In genomic region chr10:132447446-132448247, GRCh38 we compare ENCODE assay signal across 8 cellular contexts. TPM values are rescaled to one million over a fixed set of nuclear protein-coding genes. Genes with fewer than 3 reads are reported as not detected.
A peak's percentile ranks its signal among the peaks of the same experiment; 100 is the strongest.
DNase-seq lines count a peak whose midpoint lies in the region; ATAC-seq, FAIRE-seq and TF ChIP-seq lines count a peak whose summit lies in the region.

No MANE protein-coding gene starts in this region.

- TF ChIP-seq CTCF in A549 (IDR thresholded peaks at IDR 0.05) (no peak), pancreas (IDR thresholded peaks at IDR 0.05) (no peak), type B pancreatic cell (conservative IDR thresholded peaks at IDR 0.05) (no peak)

- CTCF ChIA-PET in A549 (lab: Yijun Ruan, JAX): interaction anchor here (0.8 to 2.5 kb wide), 17 partner anchors 11 to 209 kb away, joined by 3 to 12 read pairs (median 4); no protein-coding TSS in a partner anchor
- CTCF ChIA-PET in activated CD4-positive, alpha-beta T cell treated with anti-CD3 and anti-CD28 coated beads for 36 hours (lab: Charles Lee): interaction anchor here (0.7 to 1.2 kb wide), 3 partner anchors 56 to 942 kb away, joined by 3 to 4 read pairs (median 3); no protein-coding TSS in a partner anchor

- H3K9me3 Mint-ChIP-seq in IgD-negative memory B cell (no peaks in the 10 kb centered on the region), type B pancreatic cell (no peaks in the 10 kb centered on the region)
- no peaks in the 10 kb centered on the region for H3K9me3 Mint-ChIP-seq in activated CD4-positive, alpha-beta T cell treated with anti-CD3 and anti-CD28 coated beads for 36 hours (ENCODE audit: low read depth)
- H3K9me3 Mint-ChIP-seq in dendritic cell treated with granulocyte-macrophage colony-stimulating factor and Interleukin-4, amounts not matched to agents 40 ng/mL and 50 ng/mL, for 4 days: no peaks in the 10 kb centered on the region

- no peaks in the 10 kb centered on the region for H3K27me3 ChIP-seq in pancreas

- peak in 1 of 2 experiments; percentile 2; a peak in 3 of 6 replicates for ATAC-seq in A549
- ATAC-seq in activated CD4-positive, alpha-beta T cell treated with anti-CD3 and anti-CD28 coated beads for 36 hours: peak; percentile 69
- peak; percentile 32 to 46 (median 46) for ATAC-seq in pancreas
- no peak for ATAC-seq in HG03139 (IDR thresholded peaks at IDR 0.05; ENCODE audit: unreplicated experiment)

- TF ChIP-seq EP300 in A549 (IDR thresholded peaks at IDR 0.05): no peak

- H3K27ac ChIP-seq in A549: peak overlapping the region; percentile 89 to 99
- H3K27ac ChIP-seq in pancreas: peak overlapping the region; percentile 71 to 81 (median 78)

- H3K9me3 ChIP-seq in A549 (no peaks in the 10 kb centered on the region), pancreas (no peaks in the 10 kb centered on the region)

- peak overlapping the region; percentile 33 for H3K4me3 ChIP-seq in A549
- H3K4me3 ChIP-seq in pancreas: peak overlapping the region in 1 of 4 donors; percentile 2

- intact Hi-C loops in activated CD4-positive, alpha-beta T cell treated with anti-CD3 and anti-CD28 coated beads for 36 hours (cut with DNase I, micrococcal nuclease): loop anchor here (1.0 to 5.0 kb wide), 12 partner anchors 35 to 547 kb away; partner anchors contain the start of genes BNIP3 (in 1 of the 2), INPP5A (in 1 of the 2), LRRC27 (in 1 of the 2) and PPP2R2D (in 1 of the 2)
- intact Hi-C loops in dendritic cell treated with granulocyte-macrophage colony-stimulating factor and Interleukin-4, amounts not matched to agents 40 ng/mL and 50 ng/mL, for 4 days (cut with micrococcal nuclease): loop anchor here (2.0 kb wide), 1 partner anchor 51 kb away; the partner anchor contains the start of gene PWWP2B
- intact Hi-C loops in pancreas (cut with DNase I): no loop called here

- FAIRE-seq in A549 (lab: Jason Lieb, UNC) (no peak), pancreas (lab: Jason Lieb, UNC) (no peak)

- no peak for TF ChIP-seq RAD21 in A549 (conservative IDR thresholded peaks at IDR 0.05 in 1 of 2, IDR thresholded peaks at IDR 0.05 in 1 of 2)

- 68% methylated on average over 27 of the region's 29 CpGs for WGBS in A549 (ENCODE audit: missing lambda C conversion rate)
- 44 to 48% methylated on average over 28 to 29 of the region's 29 CpGs for WGBS in pancreas, 2 donors

- POLR2A ChIA-PET in A549 (lab: Yijun Ruan, JAX): interaction anchor here (0.5 kb wide), 1 partner anchor 896 kb away, joined by 3 read pairs; no protein-coding TSS in a partner anchor
- POLR2A ChIA-PET in activated CD4-positive, alpha-beta T cell treated with anti-CD3 and anti-CD28 coated beads for 36 hours (lab: Charles Lee): no interaction called here

- H3K27ac Mint-ChIP-seq in IgD-negative memory B cell (peak overlapping the region; percentile 89 to 95 (median 95)), type B pancreatic cell (peak overlapping the region; percentile 93)
- H3K27ac Mint-ChIP-seq in activated CD4-positive, alpha-beta T cell treated with anti-CD3 and anti-CD28 coated beads for 36 hours: peak overlapping the region; percentile 99
- peak overlapping the region; percentile 86 for H3K27ac Mint-ChIP-seq in dendritic cell treated with granulocyte-macrophage colony-stimulating factor and Interleukin-4, amounts not matched to agents 40 ng/mL and 50 ng/mL, for 4 days

- H3K27me3 Mint-ChIP-seq in IgD-negative memory B cell (no peaks in the 10 kb centered on the region), type B pancreatic cell (no peaks in the 10 kb centered on the region)
- no peaks in the 10 kb centered on the region for H3K27me3 Mint-ChIP-seq in activated CD4-positive, alpha-beta T cell treated with anti-CD3 and anti-CD28 coated beads for 36 hours
- no peaks in the 10 kb centered on the region for H3K27me3 Mint-ChIP-seq in dendritic cell treated with granulocyte-macrophage colony-stimulating factor and Interleukin-4, amounts not matched to agents 40 ng/mL and 50 ng/mL, for 4 days

- H3K36me3 Mint-ChIP-seq in IgD-negative memory B cell: no peaks in the 10 kb centered on the region
- no peaks in the 10 kb centered on the region for H3K36me3 Mint-ChIP-seq in activated CD4-positive, alpha-beta T cell treated with anti-CD3 and anti-CD28 coated beads for 36 hours (ENCODE audit: low read depth)
- no peaks in the 10 kb centered on the region for H3K36me3 Mint-ChIP-seq in dendritic cell treated with granulocyte-macrophage colony-stimulating factor and Interleukin-4, amounts not matched to agents 40 ng/mL and 50 ng/mL, for 4 days (ENCODE audit: low read depth)
- H3K36me3 Mint-ChIP-seq in type B pancreatic cell: no peaks in the 10 kb centered on the region

- H3K4me1 Mint-ChIP-seq in IgD-negative memory B cell: peaks cover 11 to 19% (median 18%) of the 10 kb centered on the region in 3 donors
- H3K4me1 Mint-ChIP-seq in activated CD4-positive, alpha-beta T cell treated with anti-CD3 and anti-CD28 coated beads for 36 hours: peaks cover 37% of the 10 kb centered on the region
- H3K4me1 Mint-ChIP-seq in dendritic cell treated with granulocyte-macrophage colony-stimulating factor and Interleukin-4, amounts not matched to agents 40 ng/mL and 50 ng/mL, for 4 days (ENCODE audit: low read depth): peaks cover 72% of the 10 kb centered on the region
- peaks cover 15% of the 10 kb centered on the region for H3K4me1 Mint-ChIP-seq in type B pancreatic cell (ENCODE audit: unreplicated experiment)

- TF ChIP-seq POLR2A in A549 (IDR thresholded peaks at IDR 0.05; ENCODE audit: low read length): no peak

- H3K4me3 Mint-ChIP-seq in IgD-negative memory B cell: peak overlapping the region; percentile 18 to 75 (median 57)
- peak overlapping the region; percentile 78 for H3K4me3 Mint-ChIP-seq in activated CD4-positive, alpha-beta T cell treated with anti-CD3 and anti-CD28 coated beads for 36 hours
- H3K4me3 Mint-ChIP-seq in dendritic cell treated with granulocyte-macrophage colony-stimulating factor and Interleukin-4, amounts not matched to agents 40 ng/mL and 50 ng/mL, for 4 days: peak overlapping the region; percentile 21
- peak overlapping the region; percentile 51 for H3K4me3 Mint-ChIP-seq in type B pancreatic cell

- peak overlapping the region; percentile 87 for H3K4me2 ChIP-seq in A549

- H3K4me1 ChIP-seq in A549 (peaks cover 83% of the 10 kb centered on the region), pancreas (peaks cover 20 to 23% (median 21%) of the 10 kb centered on the region in 3 donors)

- DNase-seq in A549 (ENCODE audit: low read depth in 1 of 2, low spot score in 1 of 2) (peak in 1 of 2 experiments; percentile 50), pancreas (peak in 5 of 6 donors; percentile 60 to 84 (median 68)), type B pancreatic cell (ENCODE audit: extremely low spot score, unreplicated experiment) (no peak), anterior cingulate cortex (lab: John Stamatoyannopoulos, UW) (no peak)
- peak; percentile 91 for DNase-seq in activated CD4-positive, alpha-beta T cell treated with anti-CD3 and anti-CD28 coated beads for 36 hours

- H3K36me3 ChIP-seq in pancreas: no peaks in the 10 kb centered on the region

TF ChIP-seq in A549, 52 proteins besides CTCF, POLR2A, EP300 and RAD21:
- TF ChIP-seq PHF8 (IDR thresholded peaks at IDR 0.05; ENCODE audit: borderline replicate concordance, low read depth) (no peak), MAX (IDR thresholded peaks at IDR 0.05) (peak; percentile 19; the same call in 1 of the 2 replicates), HOXB13 (CRISPR knock-in tag; IDR thresholded peaks at IDR 0.05; ENCODE audit: low read depth) (no peak), ELK1 (IDR thresholded peaks at IDR 0.05; ENCODE audit: low read depth, low read length) (no peak), E2F6 (IDR thresholded peaks at IDR 0.05; ENCODE audit: borderline replicate concordance, low read depth) (peak; percentile 40; the same call in 1 of the 2 replicates), MAZ (IDR thresholded peaks at IDR 0.05; ENCODE audit: borderline replicate concordance, low read depth, low read length) (no peak)

RNA-seq across cellular contexts. Expression of gene PWWP2B, which starts 50.6 kb away (rescaled TPM):
- 2.0 and 2.8 TPM in 2 replicates for polyA plus RNA-seq in A549 (2011; rRNA removed)
- polyA plus RNA-seq in A549 (2012; cell fraction: cytosol; rRNA removed): 5.0 and 8.0 TPM in 2 replicates
- polyA plus RNA-seq in A549 (2012; cell fraction: nucleus; rRNA removed): 8.3 and 12.2 TPM in 2 replicates
- 6.6 to 7.3 TPM (median 7.0 TPM) in 3 replicates for polyA plus RNA-seq in A549 (2017; fragmentation: RNase III; extraction: RNeasy Plus Mini Kit Qiagen cat#74134 plus additional on column Dnase treatment)
- polyA minus RNA-seq in A549 (2011; rRNA and poly(A)+ RNA removed): 2.1 and 2.5 TPM in 2 replicates
- polyA plus RNA-seq in IgD-negative memory B cell: 9.0 TPM
- 1 to 10 TPM; 2.4 to 2.9 TPM for total RNA-seq in activated CD4-positive, alpha-beta T cell treated with anti-CD3 and anti-CD28 coated beads for 36 hours
- total RNA-seq in pancreas: 10 to 100 TPM; 17.8 to 44.1 (median 25.9) TPM
- polyA plus RNA-seq in pancreas: 10 to 100 TPM; 23.5 to 25.2 TPM
- 22.6 and 41.4 TPM in 2 replicates for total RNA-seq in type B pancreatic cell (ENCODE audit: low replicate concordance)

Comparison
In these comparisons a context has a peak if more than half of its experiments do, and no peak if none do; other contexts are left out.
1. DNase-seq: peak in activated CD4-positive, alpha-beta T cell treated with anti-CD3 and anti-CD28 coated beads for 36 hours (single experiment) and pancreas (5 of 6); none in type B pancreatic cell (single experiment) and anterior cingulate cortex (0 of 58).
2. H3K4me3 Mint-ChIP-seq: peak in every context shown above with its lines; median percentile 78 in activated CD4-positive, alpha-beta T cell treated with anti-CD3 and anti-CD28 coated beads for 36 hours; 57 in IgD-negative memory B cell; 51 in type B pancreatic cell; 21 in dendritic cell treated with granulocyte-macrophage colony-stimulating factor and Interleukin-4, amounts not matched to agents 40 ng/mL and 50 ng/mL, for 4 days.
3. intact Hi-C loops: an anchor here in activated CD4-positive, alpha-beta T cell treated with anti-CD3 and anti-CD28 coated beads for 36 hours (1.0 to 5.0 kb wide) and dendritic cell treated with granulocyte-macrophage colony-stimulating factor and Interleukin-4, amounts not matched to agents 40 ng/mL and 50 ng/mL, for 4 days (2.0 kb wide); none called in pancreas.
4. Peak in every context shown above with its lines, with median percentiles within 50 percentile points of each other: H3K27ac Mint-ChIP-seq.